8 cellular contexts compared by ENCODE assay signal in genomic region chr14:99035268-99035667, GRCh38.
DNase-seq lines count a peak whose midpoint lies in the region; ATAC-seq, FAIRE-seq and TF ChIP-seq lines count a peak whose summit lies in the region.
"Had no signal": no experiment of that assay in that cellular context is flagged by ENCODE, and none has a peak within 500 bp of the region (broad histone marks: within the 10 kb centered on the region; RNA-seq: fewer than 3 reads in every experiment).

No MANE protein-coding gene starts in this region.

- no peak overlapping the region for H3K4me2 ChIP-seq in HepG2 (ENCODE audit: low read depth, low read length)

- no peak for TF ChIP-seq RAD21 in HepG2 (CRISPR knock-in tag; IDR thresholded peaks at IDR 0.05)

- WGBS in HepG2 (ENCODE audit: low lambda C conversion rate) = 50% methylated on average over 4 of the region's 4 CpGs
- WGBS in thyroid gland, 2 donors = 62 to 64% methylated on average over 4 of the region's 4 CpGs

- H3K27ac ChIP-seq in HepG2 (ENCODE audit: extremely low read length, insufficient read depth, low read length) = no peak overlapping the region
- H3K27ac ChIP-seq in thyroid gland = peak overlapping the region in 1 of 3 donors; percentile 38

- H3K9ac ChIP-seq in HepG2 (ENCODE audit: insufficient read depth, low read depth, low read length) = no peak overlapping the region

- H3K27me3 ChIP-seq in bronchial epithelial cell (ENCODE audit: control insufficient read depth, insufficient read depth, low read length) (no peaks in the 10 kb centered on the region), HepG2 (ENCODE audit: control insufficient read depth in 1 of 2, insufficient read depth in 2 of 2, low read length in 2 of 2) (peaks cover 0 to 5% of the 10 kb centered on the region in 2 experiments; a peak in 2 of 5 replicates), thyroid gland (no peaks in the 10 kb centered on the region)

- no peaks in the 10 kb centered on the region for H3K9me3 Mint-ChIP-seq in stimulated activated effector memory CD8-positive, alpha-beta T cell treated with anti-CD3 and anti-CD28 coated beads, Interleukin-12 subunit alpha, Interleukin-12 subunit beta, amount 100 ng/mL, for 72 hours

- DNase-seq in Kasumi-1 (lab: John Stamatoyannopoulos, UW) = peak; percentile 28 to 53
- DNase-seq in bronchial epithelial cell (ENCODE audit: low read depth) = peak; percentile 75
- no peak for DNase-seq in HepG2 (ENCODE audit: low spot score)
- peak; percentile 35 to 55 for DNase-seq in thyroid gland
- DNase-seq in RCC 7860 (ENCODE audit: low spot score) = no peak
- DNase-seq in NCI-H226 = no peak
- DNase-seq in stimulated activated effector memory CD8-positive, alpha-beta T cell treated with anti-CD3 and anti-CD28 coated beads, Interleukin-12 subunit alpha, Interleukin-12 subunit beta, amount 100 ng/mL, for 72 hours (ENCODE audit: low spot score in 2 of 2) = no peak
- DNase-seq: RPMI8226 had no signal

- CTCF ChIA-PET in HepG2 (lab: Yijun Ruan, JAX; ENCODE audit: low intra/inter-chr PET ratio, low total read pairs) = no interaction called here

- no peak overlapping the region for H3K27ac Mint-ChIP-seq in stimulated activated effector memory CD8-positive, alpha-beta T cell treated with anti-CD3 and anti-CD28 coated beads, Interleukin-12 subunit alpha, Interleukin-12 subunit beta, amount 100 ng/mL, for 72 hours

- intact Hi-C loops in HepG2 (cut with micrococcal nuclease; ENCODE audit: unreplicated experiment) (no loop called here), thyroid gland (cut with DNase I) (no loop called here)

- no peaks in the 10 kb centered on the region for H3K36me3 Mint-ChIP-seq in stimulated activated effector memory CD8-positive, alpha-beta T cell treated with anti-CD3 and anti-CD28 coated beads, Interleukin-12 subunit alpha, Interleukin-12 subunit beta, amount 100 ng/mL, for 72 hours

- H3K79me2 ChIP-seq in HepG2 (ENCODE audit: insufficient read depth, low read length) = no peaks in the 10 kb centered on the region

- in situ Hi-C loops in HepG2 (cut with HindIII; ENCODE audit: extremely low pct_ligation_motif_present, low pct_unique_long_range_greater_than_20kb) = no loop called here

- H3K9me3 ChIP-seq in HepG2 (ENCODE audit: low read length) = no peaks in the 10 kb centered on the region
- no peaks in the 10 kb centered on the region for H3K9me3 ChIP-seq in thyroid gland

- H3K36me3 ChIP-seq in bronchial epithelial cell (ENCODE audit: control insufficient read depth, insufficient read depth, low read length) (no peaks in the 10 kb centered on the region), HepG2 (replicated peaks in 1 of 2; ENCODE audit: control insufficient read depth in 1 of 2, insufficient read depth in 2 of 2, low read length in 2 of 2) (no peaks in the 10 kb centered on the region), thyroid gland (no peaks in the 10 kb centered on the region)

- TF ChIP-seq CTCF in bronchial epithelial cell (IDR thresholded peaks at IDR 0.05; ENCODE audit: insufficient read depth, low read length, severe bottlenecking) (no peak), HepG2 (CRISPR knock-in tag; IDR thresholded peaks at IDR 0.05) (no peak), thyroid gland (IDR thresholded peaks at IDR 0.05) (no peak)

- no peaks in the 10 kb centered on the region for H4K20me1 ChIP-seq in HepG2 (ENCODE audit: insufficient read depth, low read length)

- TF ChIP-seq EP300 in HepG2 (IDR thresholded peaks at IDR 0.05; ENCODE audit: low read depth in 2 of 2, low read length in 2 of 2) = no peak
- no peak for TF ChIP-seq EP300 in HepG2 (CRISPR knock-in tag; IDR thresholded peaks at IDR 0.05; ENCODE audit: borderline replicate concordance)

- TF ChIP-seq POLR2A in HepG2 (IDR thresholded peaks at IDR 0.05; ENCODE audit: insufficient read depth in 1 of 2, low read depth in 2 of 2, low read length in 2 of 2) (no peak), thyroid gland (IDR thresholded peaks at IDR 0.05) (no peak)

- no peak for ATAC-seq in HepG2
- no peak for ATAC-seq in stimulated activated effector memory CD8-positive, alpha-beta T cell treated with anti-CD3 and anti-CD28 coated beads, Interleukin-12 subunit alpha, Interleukin-12 subunit beta, amount 100 ng/mL, for 72 hours

- no peak overlapping the region for H2AFZ ChIP-seq in HepG2 (ENCODE audit: low read length)

- no peak for FAIRE-seq in bronchial epithelial cell (lab: Jason Lieb, UNC)
- no peak for FAIRE-seq in HepG2 (lab: Jason Lieb, UNC)
- no peak for FAIRE-seq in RCC 7860 (lab: Jason Lieb, UNC)

- BruUV-seq in HepG2 (replicated peaks; lab: Mats Ljungman, UMichigan) = no TSS peak

- H3K4me1 ChIP-seq in HepG2 (ENCODE audit: insufficient read depth, low read length) = no peaks in the 10 kb centered on the region
- H3K4me1 ChIP-seq in thyroid gland = peaks cover 11 to 17% of the 10 kb centered on the region in 2 donors

- H3K4me3 Mint-ChIP-seq in stimulated activated effector memory CD8-positive, alpha-beta T cell treated with anti-CD3 and anti-CD28 coated beads, Interleukin-12 subunit alpha, Interleukin-12 subunit beta, amount 100 ng/mL, for 72 hours = no peak overlapping the region

- H3K4me1 Mint-ChIP-seq in stimulated activated effector memory CD8-positive, alpha-beta T cell treated with anti-CD3 and anti-CD28 coated beads, Interleukin-12 subunit alpha, Interleukin-12 subunit beta, amount 100 ng/mL, for 72 hours = no peaks in the 10 kb centered on the region

- H3K4me3 ChIP-seq in bronchial epithelial cell (ENCODE audit: low read depth, low read length) (no peak overlapping the region), HepG2 (replicated peaks in 1 of 3; ENCODE audit: insufficient read depth in 1 of 3, low read depth in 2 of 3, low read length in 3 of 3) (no peak overlapping the region), thyroid gland (replicated peaks in 1 of 3) (no peak overlapping the region)

- POLR2A ChIA-PET in HepG2 (lab: Yijun Ruan, JAX) = no interaction called here

TF ChIP-seq in HepG2, 621 proteins besides CTCF, POLR2A, EP300 and RAD21:
- TF ChIP-seq PCBP1 (IDR thresholded peaks at IDR 0.05; ENCODE audit: borderline replicate concordance, low read depth, low read length) (no peak), MAFK (conservative IDR thresholded peaks at IDR 0.05 in 1 of 2, IDR thresholded peaks at IDR 0.05 in 1 of 2; ENCODE audit: low read length in 2 of 2) (peak; percentile 19 to 22; a peak in 1 of 4 replicates)

Comparison
In these comparisons a context has a peak if more than half of its experiments do, and no peak if none do; other contexts are left out.
1. DNase-seq: peak in Kasumi-1 (2 of 2), bronchial epithelial cell (single experiment) and thyroid gland (2 of 2); none in HepG2 (single experiment), RCC 7860 (single experiment), NCI-H226 (single experiment) and stimulated activated effector memory CD8-positive, alpha-beta T cell treated with anti-CD3 and anti-CD28 coated beads, Interleukin-12 subunit alpha, Interleukin-12 subunit beta, amount 100 ng/mL, for 72 hours (0 of 2).